Comparison of ENCODE assay signal across 1 cellular context in genomic region chr5:6496207-6496584, GRCh38.
A peak's percentile ranks its signal among the peaks of the same experiment; 100 is the strongest.
TF ChIP-seq lines count a peak whose summit lies in the region.

No MANE protein-coding gene starts in this region.

TF ChIP-seq in GM12878, 131 proteins besides CTCF, POLR2A, EP300 and RAD21 (continued from another document and continues in another):
- TF ChIP-seq RELB (IDR thresholded peaks at IDR 0.05; ENCODE audit: low read depth) (peak; percentile 97), SRF (IDR thresholded peaks at IDR 0.05; ENCODE audit: low read depth in 2 of 2, low read length in 2 of 2) (0 out of 4 replicates have a peak, but pooled peaks of 1 of the 2 experiments have one; percentile 50), HSF1 (IDR thresholded peaks at IDR 0.05; ENCODE audit: low read depth, low read length) (no peak), USF2 (IDR thresholded peaks at IDR 0.05; ENCODE audit: borderline replicate concordance, low read depth, low read length) (peak; percentile 43; the same call in 1 of the 2 replicates), E2F8 (IDR thresholded peaks at IDR 0.05; ENCODE audit: low read depth, partially characterized antibody) (no peak), WRNIP1 (IDR thresholded peaks at IDR 0.05; ENCODE audit: borderline replicate concordance, low read depth, low read length) (0 out of 2 replicates have a peak, but pooled peaks have one; percentile 79), ETV6 (conservative IDR thresholded peaks at IDR 0.05 in 1 of 2, IDR thresholded peaks at IDR 0.05 in 1 of 2; ENCODE audit: borderline replicate concordance in 1 of 2, low read depth in 1 of 2) (peak in 1 of 2 experiments; percentile 77; a peak in 2 of 4 replicates), HDAC2 (IDR thresholded peaks at IDR 0.05) (no peak), HDGF (IDR thresholded peaks at IDR 0.05) (no peak), ZBTB11 (CRISPR knock-in tag; IDR thresholded peaks at IDR 0.05) (no peak), PKNOX1 (IDR thresholded peaks at IDR 0.05) (peak; percentile 94), CHD4 (IDR thresholded peaks at IDR 0.05) (no peak), ESRRA (IDR thresholded peaks at IDR 0.05; ENCODE audit: low read length) (no peak), ZZZ3 (IDR thresholded peaks at IDR 0.05; ENCODE audit: control insufficient read depth, insufficient read length, low read depth) (no peak), POU2F2 (IDR thresholded peaks at IDR 0.05; ENCODE audit: borderline replicate concordance, low read depth, low read length) (peak; percentile 92; the same call in 1 of the 3 replicates), TCF3 (IDR thresholded peaks at IDR 0.05; ENCODE audit: borderline replicate concordance, insufficient read depth, low read depth, low read length) (peak; percentile 71; the same call in 1 of the 2 replicates), ZNF217 (IDR thresholded peaks at IDR 0.05) (no peak), TCF12 (IDR thresholded peaks at IDR 0.05; ENCODE audit: low read depth, low read length) (0 out of 2 replicates have a peak, but pooled peaks have one; percentile 49), NFXL1 (IDR thresholded peaks at IDR 0.05; ENCODE audit: borderline replicate concordance) (no peak), EGR1 (IDR thresholded peaks at IDR 0.05; ENCODE audit: borderline replicate concordance in 1 of 2, low read depth in 2 of 2, low read length in 2 of 2) (no peak), REST (IDR thresholded peaks at IDR 0.05; ENCODE audit: low read depth, low read length) (no peak), JUND (IDR thresholded peaks at IDR 0.05; ENCODE audit: low read depth, low read length) (peak; percentile 66; the same call in 1 of the 2 replicates), RB1 (IDR thresholded peaks at IDR 0.05; ENCODE audit: borderline replicate concordance) (no peak), PBX3 (IDR thresholded peaks at IDR 0.05; ENCODE audit: insufficient replicate concordance, low read depth, low read length) (peak; percentile 79), ASH2L (IDR thresholded peaks at IDR 0.05; ENCODE audit: borderline replicate concordance, low read depth) (no peak), CBX3 (IDR thresholded peaks at IDR 0.05; ENCODE audit: borderline replicate concordance, low read depth) (no peak), PRDM15 (CRISPR knock-in tag; IDR thresholded peaks at IDR 0.05) (no peak), CREB1 (IDR thresholded peaks at IDR 0.05; ENCODE audit: low read depth) (peak; percentile 87), DPF2 (IDR thresholded peaks at IDR 0.05) (peak; percentile 86), BHLHE40 (IDR thresholded peaks at IDR 0.05; ENCODE audit: borderline replicate concordance in 1 of 2, low read depth in 2 of 2, low read length in 1 of 2) (peak; percentile 97 to 98), FOS (IDR thresholded peaks at IDR 0.05; ENCODE audit: borderline replicate concordance, extremely low read depth, insufficient read length) (no peak), MEF2B (IDR thresholded peaks at IDR 0.05; ENCODE audit: partially characterized antibody, poor library complexity, severe bottlenecking) (peak; percentile 75), IRF4 (IDR thresholded peaks at IDR 0.05; ENCODE audit: low read depth, low read length) (peak; percentile 97), SIX5 (IDR thresholded peaks at IDR 0.05; ENCODE audit: low read depth, low read length, severe bottlenecking) (no peak), SUPT20H (IDR thresholded peaks at IDR 0.05; ENCODE audit: borderline replicate concordance, control insufficient read depth, low read depth, low read length) (no peak), YBX1 (IDR thresholded peaks at IDR 0.05) (no peak), PAX8 (IDR thresholded peaks at IDR 0.05) (no peak)
